Comparison of ENCODE assay signal across 28 cellular contexts in genomic region chr1:213337025-213337678, GRCh38.
"Had no signal": no experiment of that assay in that cellular context is flagged by ENCODE, and none has a peak within 500 bp of the region (broad histone marks: within the 10 kb centered on the region; RNA-seq: fewer than 3 reads in every experiment).

No MANE protein-coding gene starts in this region.

- H3K36me3 ChIP-seq: esophagus squamous epithelium, gastrocnemius medialis, heart left ventricle, left lung, lower lobe of right lung had no signal

- H3K4me3 ChIP-seq: coronary artery, dorsolateral prefrontal cortex, esophagus squamous epithelium, gastrocnemius medialis, heart left ventricle, hepatocyte, left lung, lower lobe of right lung, mucosa of descending colon had no signal

- ATAC-seq: esophagus mucosa, gastrocnemius medialis, heart left ventricle, left colon, left lung, left ventricle myocardium superior, lower lobe of right lung, mucosa of descending colon had no signal

- H3K27me3 ChIP-seq: dorsolateral prefrontal cortex, esophagus squamous epithelium, gastrocnemius medialis, heart left ventricle, hepatocyte, left lung had no signal

- FAIRE-seq: colon, endometrium, kidney had no signal

- DNase-seq: dermis blood vessel endothelial cell; dorsolateral prefrontal cortex; effector CD4-positive, alpha-beta T cell; effector memory CD4-positive, alpha-beta T cell; erythroblast; esophagus squamous epithelium; foreskin fibroblast; foreskin melanocyte; gastrocnemius medialis; glutamatergic neuron; heart left ventricle; hypothalamus; immature natural killer cell; islet precursor cell; kidney; kidney glomerular epithelial cell; left colon; left lung; left ventricle myocardium superior; lower lobe of right lung; mesenchymal stem cell; mucosa of descending colon; naive B cell had no signal
